In the genomic region with DNA sequence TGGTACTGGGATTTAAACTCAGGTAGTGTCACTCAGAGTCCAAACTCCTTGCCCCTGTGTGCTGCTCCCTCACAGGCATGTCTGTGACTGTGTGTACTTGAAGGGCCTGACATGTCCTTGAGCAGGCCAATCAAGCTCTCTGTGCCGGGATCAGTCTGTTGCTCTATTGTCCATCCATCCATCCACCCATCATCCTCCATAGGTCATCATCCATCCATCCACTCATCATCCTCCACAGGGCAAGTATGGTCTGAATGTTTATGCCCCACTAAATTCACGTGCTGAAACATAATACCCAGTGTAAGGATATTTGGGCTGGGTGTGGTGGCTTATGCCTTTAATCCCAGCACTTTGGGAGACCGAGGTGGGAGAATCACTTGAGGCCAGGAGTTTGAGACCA, we compare ENCODE assay signal across 24 cellular contexts. TPM values are rescaled to one million over a fixed set of nuclear protein-coding genes. Genes with fewer than 3 reads are reported as not detected.
DNase-seq lines count a peak whose midpoint lies in the region; ATAC-seq, FAIRE-seq and TF ChIP-seq lines count a peak whose summit lies in the region.
"Had no signal": no experiment of that assay in that cellular context is flagged by ENCODE, and none has a peak within 500 bp of the region (broad histone marks: within the 10 kb centered on the region; RNA-seq: fewer than 3 reads in every experiment).

No MANE protein-coding gene starts in this region.

- H3K27ac Mint-ChIP-seq in nephron progenitor cell = peak overlapping the region; percentile 44
- H3K27ac Mint-ChIP-seq: CD14-positive monocyte; CD4-positive, alpha-beta T cell had no signal

- no peak for TF ChIP-seq EP300 in HepG2 (IDR thresholded peaks at IDR 0.05; ENCODE audit: low read depth in 2 of 2, low read length in 2 of 2)
- no peak for TF ChIP-seq EP300 in HepG2 (CRISPR knock-in tag; IDR thresholded peaks at IDR 0.05; ENCODE audit: borderline replicate concordance)

- H3K4me1 ChIP-seq in HepG2 (ENCODE audit: insufficient read depth, low read length) (peaks cover 71% of the 10 kb centered on the region), right lobe of liver (no peaks in the 10 kb centered on the region), psoas muscle (peaks cover 41% of the 10 kb centered on the region)
- no peaks in the 10 kb centered on the region for H3K4me1 ChIP-seq in effector memory CD4-positive, alpha-beta T cell (ENCODE audit: control insufficient read depth, insufficient read depth, low read length, poor library complexity, severe bottlenecking)
- H3K4me1 ChIP-seq: A549, BE2C had no signal

- intact Hi-C loops in HepG2 (cut with micrococcal nuclease; ENCODE audit: unreplicated experiment) = loop anchor here (10.0 kb wide), 2 partner anchors 124 to 266 kb away; no protein-coding TSS in a partner anchor
- intact Hi-C loops in right lobe of liver (cut with DNase I) = no loop called here
- intact Hi-C loops in psoas muscle (cut with DNase I) = no loop called here

- no peaks in the 10 kb centered on the region for H3K9me3 Mint-ChIP-seq in nephron progenitor cell
- H3K9me3 Mint-ChIP-seq: CD14-positive monocyte; CD4-positive, alpha-beta T cell; CD8-positive, alpha-beta memory T cell had no signal

- no peak overlapping the region for H2AFZ ChIP-seq in HepG2 (ENCODE audit: low read length)

- no peak overlapping the region for H3K4me3 ChIP-seq in HepG2 (replicated peaks in 1 of 3; ENCODE audit: insufficient read depth in 1 of 3, low read depth in 2 of 3, low read length in 3 of 3)
- H3K4me3 ChIP-seq in right lobe of liver = no peak overlapping the region
- no peak overlapping the region for H3K4me3 ChIP-seq in psoas muscle
- H3K4me3 ChIP-seq in effector memory CD4-positive, alpha-beta T cell (ENCODE audit: insufficient read depth, low read depth, low read length, poor library complexity, severe bottlenecking) = no peak overlapping the region
- H3K4me3 ChIP-seq: A549; BLaER1 treated with 17β-estradiol and CSF1 and Interleukin-3, amounts not matched to agents 10 nM and 100 nM had no signal

- in situ Hi-C loops in HepG2 (cut with HindIII; ENCODE audit: extremely low pct_ligation_motif_present, low pct_unique_long_range_greater_than_20kb) = no loop called here

- ATAC-seq in HepG2 (no peak), right lobe of liver (no peak), psoas muscle (no peak)
- ATAC-seq: A549 had no signal

- no peak overlapping the region for H3K4me2 ChIP-seq in HepG2 (ENCODE audit: low read depth, low read length)
- H3K4me2 ChIP-seq: A549; BLaER1 treated with 17β-estradiol and CSF1 and Interleukin-3, amounts not matched to agents 10 nM and 100 nM had no signal

- DNase-seq in HepG2 (ENCODE audit: low spot score) (no peak), right lobe of liver (no peak), nephron progenitor cell (no peak), psoas muscle (no peak), KG1 (lab: John Stamatoyannopoulos, UW) (no peak), COLO829 (ENCODE audit: low spot score) (no peak)
- no peak for DNase-seq in effector memory CD4-positive, alpha-beta T cell
- DNase-seq: 8988T; ACHN; AML-193; BE2C; Calu3; CD4-positive, alpha-beta T cell; CD8-positive, alpha-beta memory T cell; COR-L47; DND-41; GOT3; HCEC 1CT had no signal

- H3K27ac ChIP-seq in HepG2 (ENCODE audit: extremely low read length, insufficient read depth, low read length) (no peak overlapping the region), right lobe of liver (no peak overlapping the region), psoas muscle (peak overlapping the region; percentile 93)
- H3K27ac ChIP-seq in effector memory CD4-positive, alpha-beta T cell (ENCODE audit: insufficient read depth, low read length, poor library complexity, severe bottlenecking) = no peak overlapping the region
- H3K27ac ChIP-seq: A549; BLaER1 treated with 17β-estradiol and CSF1 and Interleukin-3, amounts not matched to agents 10 nM and 100 nM had no signal

- no peaks in the 10 kb centered on the region for H3K79me2 ChIP-seq in HepG2 (ENCODE audit: insufficient read depth, low read length)

- no peak for TF ChIP-seq RAD21 in HepG2 (CRISPR knock-in tag; IDR thresholded peaks at IDR 0.05)

- H3K4me3 Mint-ChIP-seq in nephron progenitor cell = no peak overlapping the region
- H3K4me3 Mint-ChIP-seq: CD14-positive monocyte; CD4-positive, alpha-beta T cell; CD8-positive, alpha-beta memory T cell had no signal

- no peak overlapping the region for H3K9ac ChIP-seq in HepG2 (ENCODE audit: insufficient read depth, low read depth, low read length)
- H3K9ac ChIP-seq: BLaER1 treated with 17β-estradiol and CSF1 and Interleukin-3, amounts not matched to agents 10 nM and 100 nM had no signal

- CTCF ChIA-PET in HepG2 (lab: Yijun Ruan, JAX; ENCODE audit: low intra/inter-chr PET ratio, low total read pairs) = no interaction called here

- H3K4me1 Mint-ChIP-seq in nephron progenitor cell = peaks cover 57% of the 10 kb centered on the region
- H3K4me1 Mint-ChIP-seq: CD14-positive monocyte; CD8-positive, alpha-beta memory T cell had no signal

- H3K27me3 ChIP-seq in HepG2 (ENCODE audit: control insufficient read depth in 1 of 2, insufficient read depth in 2 of 2, low read length in 2 of 2) = no peaks in the 10 kb centered on the region
- H3K27me3 ChIP-seq in right lobe of liver = no peaks in the 10 kb centered on the region
- no peaks in the 10 kb centered on the region for H3K27me3 ChIP-seq in psoas muscle (ENCODE audit: insufficient read depth in 3 of 3, low read length in 2 of 3)
- no peaks in the 10 kb centered on the region for H3K27me3 ChIP-seq in effector memory CD4-positive, alpha-beta T cell (replicated peaks; ENCODE audit: control insufficient read depth, insufficient read depth, low read length, poor library complexity, severe bottlenecking)
- H3K27me3 ChIP-seq: BE2C; BLaER1 treated with 17β-estradiol and CSF1 and Interleukin-3, amounts not matched to agents 10 nM and 100 nM had no signal

- H3K36me3 Mint-ChIP-seq in nephron progenitor cell (ENCODE audit: low read depth) = peaks cover 2% of the 10 kb centered on the region

- TF ChIP-seq CTCF in HepG2 (CRISPR knock-in tag; IDR thresholded peaks at IDR 0.05) = no peak
- no peak for TF ChIP-seq CTCF in right lobe of liver (IDR thresholded peaks at IDR 0.05)
- no peak for TF ChIP-seq CTCF in nephron progenitor cell (IDR thresholded peaks at IDR 0.05)
- no peak for TF ChIP-seq CTCF in psoas muscle (IDR thresholded peaks at IDR 0.05)

- no peaks in the 10 kb centered on the region for H3K27me3 Mint-ChIP-seq in nephron progenitor cell (ENCODE audit: low read depth, poor library complexity)
- H3K27me3 Mint-ChIP-seq: CD4-positive, alpha-beta T cell had no signal

- no peak for TF ChIP-seq POLR2A in HepG2 (IDR thresholded peaks at IDR 0.05; ENCODE audit: insufficient read depth in 1 of 2, low read depth in 2 of 2, low read length in 2 of 2)
- TF ChIP-seq POLR2A in right lobe of liver (IDR thresholded peaks at IDR 0.05) = no peak

- no peaks in the 10 kb centered on the region for H3K36me3 ChIP-seq in HepG2 (replicated peaks in 1 of 2; ENCODE audit: control insufficient read depth in 1 of 2, insufficient read depth in 2 of 2, low read length in 2 of 2)
- H3K36me3 ChIP-seq in right lobe of liver = no peaks in the 10 kb centered on the region
- H3K36me3 ChIP-seq in psoas muscle (ENCODE audit: insufficient read depth in 1 of 2, low read depth in 1 of 2) = no peaks in the 10 kb centered on the region
- H3K36me3 ChIP-seq in effector memory CD4-positive, alpha-beta T cell (ENCODE audit: control insufficient read depth, insufficient read depth, low read length) = no peaks in the 10 kb centered on the region
- H3K36me3 ChIP-seq: BE2C had no signal

- H3K9me3 ChIP-seq in HepG2 (ENCODE audit: low read length) (no peaks in the 10 kb centered on the region), right lobe of liver (no peaks in the 10 kb centered on the region), psoas muscle (no peaks in the 10 kb centered on the region)
- H3K9me3 ChIP-seq in effector memory CD4-positive, alpha-beta T cell (ENCODE audit: control insufficient read depth, low read length) = no peaks in the 10 kb centered on the region
- H3K9me3 ChIP-seq: A549; BE2C; BLaER1 treated with 17β-estradiol and CSF1 and Interleukin-3, amounts not matched to agents 10 nM and 100 nM had no signal

- no TSS peak for BruUV-seq in HepG2 (replicated peaks; lab: Mats Ljungman, UMichigan)

- WGBS in HepG2 (ENCODE audit: low lambda C conversion rate) = 60% methylated on average over 3 of the region's 3 CpGs
- WGBS in right lobe of liver (ENCODE audit: insufficient coverage, low coverage, low lambda C conversion rate, missing lambda C conversion rate) = 80% methylated on average over 3 of the region's 3 CpGs
- 47 to 60% (median 49%) methylated on average over 3 of the region's 3 CpGs for WGBS in psoas muscle, 3 donors

- H4K20me1 ChIP-seq in HepG2 (ENCODE audit: insufficient read depth, low read length) = no peaks in the 10 kb centered on the region
- H4K20me1 ChIP-seq: BLaER1 treated with 17β-estradiol and CSF1 and Interleukin-3, amounts not matched to agents 10 nM and 100 nM had no signal

- no peak for FAIRE-seq in HepG2 (lab: Jason Lieb, UNC)
- FAIRE-seq: A549, G401.6, GM12892, H54 had no signal

- POLR2A ChIA-PET in HepG2 (lab: Yijun Ruan, JAX) = no interaction called here

RNA-seq across cellular contexts. Expression of a gene that starts 24.5 kb away (rescaled TPM):
- 0.18 and 0.24 TPM in 2 replicates for total RNA-seq in HepG2 (2016; rRNA removed; fragmentation: Illumina TruSeq; extraction: Trizol)
- 0.10 TPM in 1 of 2 replicates, not detected in the other for total RNA-seq in HepG2 (2016; cell fraction: cytosol; rRNA removed; fragmentation: Illumina TruSeq; extraction: Trizol; ENCODE audit: low read depth)
- 0.19 and 0.33 TPM in 2 replicates for total RNA-seq in HepG2 (2016; cell fraction: insoluble cytoplasmic fraction; rRNA removed; fragmentation: Illumina TruSeq; extraction: Trizol)
- 0.03 TPM in 2 replicates for total RNA-seq in HepG2 (2016; cell fraction: membrane; rRNA removed; fragmentation: Illumina TruSeq; extraction: Trizol)
- total RNA-seq in HepG2 (2016; cell fraction: nucleus; rRNA removed; fragmentation: Illumina TruSeq; extraction: Trizol) = 0.66 and 0.96 TPM in 2 replicates
- 0.21 and 0.27 TPM in 2 replicates for polyA plus RNA-seq in HepG2 (2011; rRNA removed)
- polyA plus RNA-seq in HepG2 (2011; cell fraction: cytosol; rRNA removed) = 0.03 and 0.05 TPM in 2 replicates
- 0.57 and 0.72 TPM in 2 replicates for polyA plus RNA-seq in HepG2 (2011; cell fraction: nucleus; rRNA removed)
- 1.1 and 1.2 TPM in 2 replicates for polyA plus RNA-seq in HepG2 (2012)
- 0.09 TPM in 1 of 2 replicates, not detected in the other for polyA plus RNA-seq in HepG2 (2016; cell fraction: cytosol; fragmentation: Illumina TruSeq; extraction: Trizol; ENCODE audit: low read depth)
- 0.01 and 0.14 TPM in 2 replicates for polyA plus RNA-seq in HepG2 (2016; cell fraction: insoluble cytoplasmic fraction; fragmentation: Illumina TruSeq; extraction: Trizol; ENCODE audit: low read depth)
- not detected in 2 replicates for polyA plus RNA-seq in HepG2 (2016; cell fraction: membrane; fragmentation: Illumina TruSeq; extraction: Trizol; ENCODE audit: low read depth)
- polyA plus RNA-seq in HepG2 (2016; cell fraction: nucleus; fragmentation: Illumina TruSeq; extraction: Trizol; ENCODE audit: insufficient read depth, low read depth) = 0.41 and 0.64 TPM in 2 replicates
- polyA minus RNA-seq in HepG2 (2011; rRNA and poly(A)+ RNA removed; ENCODE audit: low replicate concordance) = 0.06 and 0.82 TPM in 2 replicates
- polyA minus RNA-seq in HepG2 (2011; cell fraction: cytosol; rRNA and poly(A)+ RNA removed) = 0.10 TPM in 1 of 2 replicates, not detected in the other
- polyA minus RNA-seq in HepG2 (2011; cell fraction: nucleus; rRNA and poly(A)+ RNA removed) = 0.90 and 1.7 TPM in 2 replicates
- total RNA-seq in right lobe of liver = 10 to 100 TPM in 3 of 6 experiments, 1 to 10 TPM in 3; 1.3 to 23.1 (median 9.2) TPM
- 1,000 to 10,000 TPM; 2,020 to 7,790 (median 5,587) TPM for total RNA-seq in psoas muscle
- 1,000 to 10,000 TPM in 2 of 3 donors, 100 to 1,000 TPM in 1; 796 to 1,696 (median 1,565) TPM for polyA plus RNA-seq in psoas muscle
- polyA plus RNA-seq: CD14-positive monocyte had no signal

Comparison
In these comparisons a context has a peak if more than half of its experiments do, and no peak if none do; other contexts are left out.
1. RNA of a gene that starts 24.5 kb away (total RNA-seq): 2,020 to 7,790 TPM in psoas muscle; 1.3 to 23.1 TPM in right lobe of liver and 0.03 to 0.96 TPM in HepG2; every median in the first group is over 10 times any median in the second.